In genomic region chr17:78731904-78732303, GRCh38 we compare ENCODE assay signal across 18 cellular contexts. TPM values are rescaled to one million over a fixed set of nuclear protein-coding genes. Genes with fewer than 3 reads are reported as not detected.
DNase-seq lines count a peak whose midpoint lies in the region; ATAC-seq and TF ChIP-seq lines count a peak whose summit lies in the region.
"Had no signal": no experiment of that assay in that cellular context is flagged by ENCODE, and none has a peak within 500 bp of the region (broad histone marks: within the 10 kb centered on the region; RNA-seq: fewer than 3 reads in every experiment).

No MANE protein-coding gene starts in this region.

- H4K20me1 ChIP-seq in BLaER1: peaks cover 37% of the 10 kb centered on the region

- H3K4me3 ChIP-seq in BLaER1: no peak overlapping the region
- no peak overlapping the region for H3K4me3 ChIP-seq in CD4-positive, alpha-beta memory T cell (ENCODE audit: low read length in 2 of 2)
- H3K4me3 ChIP-seq in WERI-Rb-1 (ENCODE audit: low read depth, low read length): no peak overlapping the region
- no peak overlapping the region for H3K4me3 ChIP-seq in stomach
- H3K4me3 ChIP-seq: cardiac muscle cell, dorsolateral prefrontal cortex had no signal

- H3K4me2 ChIP-seq in BLaER1: peak overlapping the region; percentile 98

- H3K27ac ChIP-seq in BLaER1: no peak overlapping the region
- H3K27ac ChIP-seq in CD4-positive, alpha-beta memory T cell (ENCODE audit: low read depth, low read length): no peak overlapping the region
- peak overlapping the region; percentile 23 for H3K27ac ChIP-seq in WERI-Rb-1
- H3K27ac ChIP-seq in stomach: no peak overlapping the region
- H3K27ac ChIP-seq: cardiac muscle cell had no signal

- POLR2A ChIA-PET in CD4-positive, alpha-beta memory T cell (lab: Charles Lee; ENCODE audit: partially characterized antibody): no interaction called here

- H3K4me1 ChIP-seq in BLaER1 (peaks cover 94% of the 10 kb centered on the region), stomach (peaks cover 20 to 86% (median 48%) of the 10 kb centered on the region in 4 donors)
- peaks cover 88% of the 10 kb centered on the region for H3K4me1 ChIP-seq in CD4-positive, alpha-beta memory T cell (ENCODE audit: insufficient read depth, low read length)

- H3K9me3 ChIP-seq in BLaER1: no peaks in the 10 kb centered on the region
- H3K9me3 ChIP-seq in CD4-positive, alpha-beta memory T cell (ENCODE audit: control insufficient read depth in 1 of 2, low read length in 2 of 2): no peaks in the 10 kb centered on the region
- H3K9me3 ChIP-seq in WERI-Rb-1 (ENCODE audit: severe bottlenecking): no peaks in the 10 kb centered on the region
- H3K9me3 ChIP-seq in stomach: no peaks in the 10 kb centered on the region

- peaks cover 0 to 7% (median 0%) of the 10 kb centered on the region in 8 donors for H3K9me3 Mint-ChIP-seq in CD4-positive, alpha-beta memory T cell
- H3K9me3 Mint-ChIP-seq in memory B cell: no peaks in the 10 kb centered on the region

- H3K9ac ChIP-seq in BLaER1: no peak overlapping the region

- peak overlapping the region in 6 of 7 donors; percentile 72 to 88 (median 78) for H3K27ac Mint-ChIP-seq in CD4-positive, alpha-beta memory T cell
- peak overlapping the region; percentile 78 for H3K27ac Mint-ChIP-seq in memory B cell

- TF ChIP-seq CTCF in WERI-Rb-1 (IDR thresholded peaks at IDR 0.05; ENCODE audit: low read depth, low read length) (no peak), stomach (IDR thresholded peaks at IDR 0.05) (no peak)

- no peak for DNase-seq in CD4-positive, alpha-beta memory T cell
- DNase-seq in WERI-Rb-1 (no peak), memory B cell (ENCODE audit: low spot score in 2 of 2) (no peak), stomach (no peak), glomerular visceral epithelial cell (ENCODE audit: extremely low spot score) (no peak), NCI-H748 treated with DMSO at 0.1 percent for 48 hours (lab: John Stamatoyannopoulos, UW) (no peak)
- DNase-seq: activated CD8-positive, alpha-beta memory T cell treated with anti-CD3 and anti-CD28 coated beads, Interleukin-2, amount 10 ng/mL, durations not matched to agents 7 days and 5 days; DMS153; dorsolateral prefrontal cortex; Kasumi-1; left ventricle myocardium superior; small intestine; trophoblast cell had no signal

- H3K27me3 Mint-ChIP-seq in CD4-positive, alpha-beta memory T cell: no peaks in the 10 kb centered on the region
- H3K27me3 Mint-ChIP-seq in memory B cell: no peaks in the 10 kb centered on the region
- H3K27me3 Mint-ChIP-seq: activated CD8-positive, alpha-beta memory T cell treated with anti-CD3 and anti-CD28 coated beads, Interleukin-2, amount 10 ng/mL, durations not matched to agents 7 days and 5 days had no signal

- peaks cover 59 to 92% (median 77%) of the 10 kb centered on the region in 4 donors for H3K4me1 Mint-ChIP-seq in CD4-positive, alpha-beta memory T cell
- peaks cover 58% of the 10 kb centered on the region for H3K4me1 Mint-ChIP-seq in memory B cell

- ATAC-seq in memory B cell (ENCODE audit: low read depth) (no peak), GM21367 (IDR thresholded peaks at IDR 0.05; ENCODE audit: unreplicated experiment) (no peak)
- ATAC-seq: activated CD8-positive, alpha-beta memory T cell treated with anti-CD3 and anti-CD28 coated beads, Interleukin-2, amount 10 ng/mL, durations not matched to agents 7 days and 5 days; esophagus mucosa; left ventricle myocardium superior; SK-N-SH treated with all-trans-retinoic acid at 6 μM for 48 hours had no signal

- no peak for TF ChIP-seq EP300 in stomach (IDR thresholded peaks at IDR 0.05)

- H3K4me3 Mint-ChIP-seq in CD4-positive, alpha-beta memory T cell: peak overlapping the region; percentile 0 to 82 (median 71)
- peak overlapping the region; percentile 72 for H3K4me3 Mint-ChIP-seq in memory B cell
- H3K4me3 Mint-ChIP-seq: activated CD8-positive, alpha-beta memory T cell treated with anti-CD3 and anti-CD28 coated beads, Interleukin-2, amount 10 ng/mL, durations not matched to agents 7 days and 5 days had no signal

- 44 to 60% (median 56%) methylated on average over 5 of the region's 5 CpGs for WGBS in stomach, 5 donors

- H3K36me3 ChIP-seq in BLaER1 (peaks cover 8% of the 10 kb centered on the region; the same call in 1 of the 2 replicates), WERI-Rb-1 (peaks cover 7% of the 10 kb centered on the region), stomach (peaks cover 0 to 10% (median 4%) of the 10 kb centered on the region in 4 donors)
- H3K36me3 ChIP-seq in CD4-positive, alpha-beta memory T cell (ENCODE audit: insufficient read depth, low read length): peaks cover 15% of the 10 kb centered on the region
- H3K36me3 ChIP-seq: cardiac muscle cell had no signal

- TF ChIP-seq POLR2A in stomach (IDR thresholded peaks at IDR 0.05): no peak

- intact Hi-C loops in CD4-positive, alpha-beta memory T cell (cut with micrococcal nuclease): no loop called here
- intact Hi-C loops in stomach (cut with DNase I; ENCODE audit: low total_unique reads): no loop called here

- peaks cover 6 to 47% of the 10 kb centered on the region in 2 donors for H3K36me3 Mint-ChIP-seq in CD4-positive, alpha-beta memory T cell
- H3K36me3 Mint-ChIP-seq in memory B cell: peaks cover 3% of the 10 kb centered on the region

- no peaks in the 10 kb centered on the region for H3K27me3 ChIP-seq in BLaER1
- H3K27me3 ChIP-seq in CD4-positive, alpha-beta memory T cell (ENCODE audit: insufficient read depth, low read length): no peaks in the 10 kb centered on the region
- H3K27me3 ChIP-seq in WERI-Rb-1 (ENCODE audit: insufficient read depth, low read depth, severe bottlenecking): no peaks in the 10 kb centered on the region
- H3K27me3 ChIP-seq in stomach: no peaks in the 10 kb centered on the region
- H3K27me3 ChIP-seq: cardiac muscle cell, dorsolateral prefrontal cortex had no signal

- CTCF ChIA-PET in CD4-positive, alpha-beta memory T cell (lab: Charles Lee; ENCODE audit: partially characterized antibody): interaction anchor here (0.7 kb wide), 1 partner anchor 48 kb away, joined by 3 read pairs; no protein-coding TSS in a partner anchor

RNA-seq across cellular contexts. Expression of gene CYTH1, which starts 50.2 kb away (rescaled TPM):
- 100 to 1,000 TPM; 380 to 390 TPM for total RNA-seq in CD4-positive, alpha-beta memory T cell
- 100 to 1,000 TPM; 271 to 370 TPM for polyA plus RNA-seq in CD4-positive, alpha-beta memory T cell
- total RNA-seq in stomach: 100 to 1,000 TPM in 2 of 5 donors, 10 to 100 TPM in 3; 32.7 to 137 (median 80.2) TPM
- polyA plus RNA-seq in stomach: 10 to 100 TPM; 29.6 to 51.5 (median 30.6) TPM
